In genomic region chr16:48378836-48379235, GRCh38 we compare ENCODE assay signal across 14 cellular contexts. TPM values are rescaled to one million over a fixed set of nuclear protein-coding genes. Genes with fewer than 3 reads are reported as not detected.
DNase-seq lines count a peak whose midpoint lies in the region; ATAC-seq and TF ChIP-seq lines count a peak whose summit lies in the region.
"Had no signal": no experiment of that assay in that cellular context is flagged by ENCODE, and none has a peak within 500 bp of the region (broad histone marks: within the 10 kb centered on the region; RNA-seq: fewer than 3 reads in every experiment).

No MANE protein-coding gene starts in this region.

- H3K9me3 ChIP-seq in OCI-LY7 (ENCODE audit: low read length) = no peaks in the 10 kb centered on the region

- ATAC-seq in natural killer cell treated with Interleukin-12 subunit alpha and Interleukin-12 subunit beta and Interleukin-15 and Interleukin-18, amount 100 ng/mL, for 72 hours = peak; percentile 36 to 38
- ATAC-seq in HG02938 (IDR thresholded peaks at IDR 0.05; ENCODE audit: unreplicated experiment) = no peak
- ATAC-seq: stimulated activated naive B cell treated with anti-CD40 and anti-IgM and Interleukin-4, amounts not matched to agents 10 μg/mL and 1 μg/mL and 100 μg/mL, for 72 hours had no signal

- no peaks in the 10 kb centered on the region for H3K27me3 Mint-ChIP-seq in natural killer cell treated with Interleukin-12 subunit alpha and Interleukin-12 subunit beta and Interleukin-15 and Interleukin-18, amount 100 ng/mL, for 72 hours
- H3K27me3 Mint-ChIP-seq: activated CD4-positive, alpha-beta T cell treated with anti-CD3 and anti-CD28 coated beads, Interleukin-2, amount 10 ng/mL, durations not matched to agents 7 days and 5 days; CD8-positive, alpha-beta memory T cell; stimulated activated naive B cell treated with anti-CD40 and anti-IgM and Interleukin-4, amounts not matched to agents 10 μg/mL and 1 μg/mL and 100 μg/mL, for 72 hours had no signal

- TF ChIP-seq CTCF in NB4 (IDR thresholded peaks at IDR 0.05; ENCODE audit: low read depth, low read length) (no peak), coronary artery (IDR thresholded peaks at IDR 0.05) (no peak), OCI-LY7 (conservative IDR thresholded peaks at IDR 0.05; ENCODE audit: low read length) (no peak)

- H3K27ac Mint-ChIP-seq in natural killer cell treated with Interleukin-12 subunit alpha and Interleukin-12 subunit beta and Interleukin-15 and Interleukin-18, amount 100 ng/mL, for 72 hours = peak overlapping the region; percentile 31 to 45
- H3K27ac Mint-ChIP-seq: activated CD4-positive, alpha-beta T cell treated with anti-CD3 and anti-CD28 coated beads, Interleukin-2, amount 10 ng/mL, durations not matched to agents 7 days and 5 days; stimulated activated naive B cell treated with anti-CD40 and anti-IgM and Interleukin-4, amounts not matched to agents 10 μg/mL and 1 μg/mL and 100 μg/mL, for 72 hours had no signal

- H3K36me3 ChIP-seq in OCI-LY7 (ENCODE audit: insufficient read depth, low read length) = no peaks in the 10 kb centered on the region

- DNase-seq in CD1c-positive myeloid dendritic cell (ENCODE audit: extremely low spot score) (peak; percentile 75), NB4 (ENCODE audit: low read depth) (peak; percentile 70), coronary artery (ENCODE audit: low spot score) (no peak), OCI-LY7 (ENCODE audit: low spot score) (no peak), cerebellar cortex (ENCODE audit: low spot score) (no peak)
- DNase-seq in natural killer cell treated with Interleukin-12 subunit alpha and Interleukin-12 subunit beta and Interleukin-15 and Interleukin-18, amount 100 ng/mL, for 72 hours (ENCODE audit: low spot score) = no peak
- no peak for DNase-seq in stimulated activated CD4-positive, alpha-beta T cell treated with anti-CD3 and anti-CD28 coated beads, Interleukin-12 subunit alpha, Interleukin-12 subunit beta, amount 100 ng/mL, for 4 hours
- DNase-seq: activated CD4-positive, alpha-beta T cell treated with anti-CD3 and anti-CD28 coated beads, Interleukin-2, amount 10 ng/mL, durations not matched to agents 7 days and 5 days; activated naive CD4-positive, alpha-beta T cell; CD8-positive, alpha-beta memory T cell; stimulated activated CD4-positive, alpha-beta T cell treated with anti-CD3 and anti-CD28 coated beads, Interleukin-2, amount 100 ng/mL, for 24 hours; stimulated activated naive B cell treated with anti-CD40 and anti-IgM and Interleukin-4, amounts not matched to agents 10 μg/mL and 1 μg/mL and 100 μg/mL, for 72 hours had no signal

- peaks cover 30 to 50% of the 10 kb centered on the region in 2 donors for H3K4me1 Mint-ChIP-seq in natural killer cell treated with Interleukin-12 subunit alpha and Interleukin-12 subunit beta and Interleukin-15 and Interleukin-18, amount 100 ng/mL, for 72 hours (ENCODE audit: low read depth in 2 of 2)

- H3K9me3 Mint-ChIP-seq in natural killer cell treated with Interleukin-12 subunit alpha and Interleukin-12 subunit beta and Interleukin-15 and Interleukin-18, amount 100 ng/mL, for 72 hours = no peaks in the 10 kb centered on the region
- H3K9me3 Mint-ChIP-seq: activated CD4-positive, alpha-beta T cell treated with anti-CD3 and anti-CD28 coated beads, Interleukin-2, amount 10 ng/mL, durations not matched to agents 7 days and 5 days; CD8-positive, alpha-beta memory T cell; stimulated activated naive B cell treated with anti-CD40 and anti-IgM and Interleukin-4, amounts not matched to agents 10 μg/mL and 1 μg/mL and 100 μg/mL, for 72 hours had no signal

- no peak overlapping the region for H2AFZ ChIP-seq in OCI-LY7 (ENCODE audit: low read length)
- H2AFZ ChIP-seq: parathyroid adenoma had no signal

- H3K4me1 ChIP-seq in OCI-LY7 (ENCODE audit: insufficient read depth, low read length, poor library complexity, severe bottlenecking) = peaks cover 12% of the 10 kb centered on the region

- peaks cover 67% of the 10 kb centered on the region for H4K20me1 ChIP-seq in OCI-LY7 (ENCODE audit: insufficient read depth, low read length)

- H3K79me2 ChIP-seq in OCI-LY7 (ENCODE audit: insufficient read depth, low read depth, low read length) = peaks cover 97% of the 10 kb centered on the region

- BruUV-seq in OCI-LY7 (replicated peaks; lab: Mats Ljungman, UMichigan) = no TSS peak

- TF ChIP-seq POLR2A in NB4 (IDR thresholded peaks at IDR 0.05; ENCODE audit: extremely low read depth, insufficient read length) = no peak

- CTCF ChIA-PET in OCI-LY7 (lab: Charles Lee; ENCODE audit: unreplicated experiment) = no interaction called here

- H3K36me3 Mint-ChIP-seq in natural killer cell treated with Interleukin-12 subunit alpha and Interleukin-12 subunit beta and Interleukin-15 and Interleukin-18, amount 100 ng/mL, for 72 hours = no peaks in the 10 kb centered on the region
- H3K36me3 Mint-ChIP-seq: CD8-positive, alpha-beta memory T cell had no signal

- intact Hi-C loops in OCI-LY7 (cut with micrococcal nuclease; ENCODE audit: unreplicated experiment) = no loop called here

- H3K9me2 ChIP-seq in OCI-LY7 (ENCODE audit: insufficient read depth, low read length) = no peaks in the 10 kb centered on the region

- peak overlapping the region in 1 of 2 donors; percentile 3 for H3K27ac ChIP-seq in coronary artery
- H3K27ac ChIP-seq in OCI-LY7 (ENCODE audit: low read depth, low read length, poor library complexity, severe bottlenecking) = no peak overlapping the region
- H3K27ac ChIP-seq: parathyroid adenoma had no signal

- H3K4me3 ChIP-seq in NB4 (ENCODE audit: low read depth, low read length) (no peak overlapping the region), coronary artery (peak overlapping the region; percentile 13), OCI-LY7 (ENCODE audit: low read depth, low read length, poor library complexity, severe bottlenecking) (no peak overlapping the region)

- H3K4me3 Mint-ChIP-seq in natural killer cell treated with Interleukin-12 subunit alpha and Interleukin-12 subunit beta and Interleukin-15 and Interleukin-18, amount 100 ng/mL, for 72 hours = peak overlapping the region; percentile 68
- H3K4me3 Mint-ChIP-seq: activated CD4-positive, alpha-beta T cell treated with anti-CD3 and anti-CD28 coated beads, Interleukin-2, amount 10 ng/mL, durations not matched to agents 7 days and 5 days had no signal

- no peak overlapping the region for H3K4me2 ChIP-seq in OCI-LY7 (ENCODE audit: low read length)

- POLR2A ChIA-PET in OCI-LY7 (lab: Charles Lee) = interaction anchor here (1.5 kb wide), 1 partner anchor 17 kb away, joined by 4 read pairs; no protein-coding TSS in a partner anchor

RNA-seq across cellular contexts. Expression of gene SIAH1, which starts 6.4 kb away (rescaled TPM):
- total RNA-seq in natural killer cell treated with Interleukin-12 subunit alpha and Interleukin-12 subunit beta and Interleukin-15 and Interleukin-18, amount 100 ng/mL, for 72 hours = 10 to 100 TPM; 21.0 to 25.7 TPM
- total RNA-seq in OCI-LY7 (2014; rRNA removed; shearing (Covaris generic)) = 15.7 and 22.8 TPM in 2 replicates
- 18.9 and 23.1 TPM in 2 replicates for total RNA-seq in OCI-LY7 (2022)

Comparison
In these comparisons a context has a peak if more than half of its experiments do, and no peak if none do; other contexts are left out.
1. DNase-seq: peak in CD1c-positive myeloid dendritic cell (single experiment) and NB4 (single experiment); none in coronary artery (single experiment), natural killer cell treated with Interleukin-12 subunit alpha and Interleukin-12 subunit beta and Interleukin-15 and Interleukin-18, amount 100 ng/mL, for 72 hours (single experiment), OCI-LY7 (single experiment), cerebellar cortex (single experiment) and stimulated activated CD4-positive, alpha-beta T cell treated with anti-CD3 and anti-CD28 coated beads, Interleukin-12 subunit alpha, Interleukin-12 subunit beta, amount 100 ng/mL, for 4 hours (single experiment).